ENCODE assay signal across 12 cellular contexts in genomic region chr14:45891417-45892080, GRCh38.
DNase-seq lines count a peak whose midpoint lies in the region; ATAC-seq and TF ChIP-seq lines count a peak whose summit lies in the region.
"Had no signal": no experiment of that assay in that cellular context is flagged by ENCODE, and none has a peak within 500 bp of the region (broad histone marks: within the 10 kb centered on the region; RNA-seq: fewer than 3 reads in every experiment).

No MANE protein-coding gene starts in this region.

- H3K9me3 ChIP-seq in breast epithelium, result no peaks in the 10 kb centered on the region

- peak overlapping the region; percentile 58 to 82 for H3K27ac ChIP-seq in breast epithelium
- H3K27ac ChIP-seq: VCaP had no signal

- intact Hi-C loops in breast epithelium (cut with DNase I; ENCODE audit: low total_unique reads), result no loop called here

- H3K9me3 Mint-ChIP-seq in nephron, result no peaks in the 10 kb centered on the region

- H3K4me3 Mint-ChIP-seq in nephron, result peak overlapping the region in 2 of 3 experiments; percentile 32 to 37
- H3K4me3 Mint-ChIP-seq: immature natural killer cell; stimulated activated effector memory CD8-positive, alpha-beta T cell treated with anti-CD3 and anti-CD28 coated beads, Interleukin-12 subunit alpha, Interleukin-12 subunit beta, amount 100 ng/mL, for 72 hours had no signal

- no peak for TF ChIP-seq POLR2A in breast epithelium (IDR thresholded peaks at IDR 0.05)

- H3K4me3 ChIP-seq in breast epithelium, result peak overlapping the region in 2 of 3 donors; percentile 20 to 51
- H3K4me3 ChIP-seq: skin epidermis had no signal

- peak overlapping the region in 2 of 3 experiments; percentile 6 to 45 for H3K27ac Mint-ChIP-seq in nephron
- H3K27ac Mint-ChIP-seq: immature natural killer cell; stimulated activated effector memory CD8-positive, alpha-beta T cell treated with anti-CD3 and anti-CD28 coated beads, Interleukin-12 subunit alpha, Interleukin-12 subunit beta, amount 100 ng/mL, for 72 hours had no signal

- no peaks in the 10 kb centered on the region for H3K4me1 ChIP-seq in breast epithelium

- H3K4me1 Mint-ChIP-seq in nephron, result peaks cover 22% of the 10 kb centered on the region
- H3K4me1 Mint-ChIP-seq: immature natural killer cell; stimulated activated effector memory CD8-positive, alpha-beta T cell treated with anti-CD3 and anti-CD28 coated beads, Interleukin-12 subunit alpha, Interleukin-12 subunit beta, amount 100 ng/mL, for 72 hours had no signal

- DNase-seq in DMS153 treated with DMSO at 0.1 percent for 48 hours (lab: John Stamatoyannopoulos, UW; ENCODE audit: unreplicated experiment) (peak; percentile 92), NCI-H2029 treated with DMSO at 0.1 percent for 48 hours (lab: John Stamatoyannopoulos, UW) (peak; percentile 81), breast epithelium (ENCODE audit: low spot score in 2 of 2) (no peak), occipital lobe (lab: John Stamatoyannopoulos, UW) (no peak)
- no peak for DNase-seq in stimulated activated CD4-positive, alpha-beta T cell treated with anti-CD3 and anti-CD28 coated beads, Interleukin-1b, Interleukin-23, amount 100 ng/mL, for 48 hours
- DNase-seq: immature natural killer cell had no signal

- no peaks in the 10 kb centered on the region for H3K36me3 Mint-ChIP-seq in nephron (ENCODE audit: low read depth)
- H3K36me3 Mint-ChIP-seq: immature natural killer cell; stimulated activated effector memory CD8-positive, alpha-beta T cell treated with anti-CD3 and anti-CD28 coated beads, Interleukin-12 subunit alpha, Interleukin-12 subunit beta, amount 100 ng/mL, for 72 hours had no signal

- no peaks in the 10 kb centered on the region for H3K27me3 Mint-ChIP-seq in nephron (ENCODE audit: low read depth)

- H3K36me3 ChIP-seq in breast epithelium, result no peaks in the 10 kb centered on the region

- TF ChIP-seq CTCF in breast epithelium (IDR thresholded peaks at IDR 0.05), result no peak
- TF ChIP-seq CTCF in nephron (IDR thresholded peaks at IDR 0.05; ENCODE audit: unreplicated experiment in 3 of 3), result no peak

- H3K27me3 ChIP-seq in breast epithelium, result no peaks in the 10 kb centered on the region

- ATAC-seq in GM19452 (IDR thresholded peaks at IDR 0.05; ENCODE audit: unreplicated experiment) (no peak), GM18873 (IDR thresholded peaks at IDR 0.05; ENCODE audit: low FRiP score, unreplicated experiment) (no peak)
- ATAC-seq: stimulated activated effector memory CD8-positive, alpha-beta T cell treated with anti-CD3 and anti-CD28 coated beads, Interleukin-12 subunit alpha, Interleukin-12 subunit beta, amount 100 ng/mL, for 72 hours had no signal

Comparison
In these comparisons a context has a peak if more than half of its experiments do, and no peak if none do; other contexts are left out.
1. DNase-seq: peak in DMS153 treated with DMSO at 0.1 percent for 48 hours (single experiment) and NCI-H2029 treated with DMSO at 0.1 percent for 48 hours (single experiment); none in breast epithelium (0 of 2), occipital lobe (single experiment) and stimulated activated CD4-positive, alpha-beta T cell treated with anti-CD3 and anti-CD28 coated beads, Interleukin-1b, Interleukin-23, amount 100 ng/mL, for 48 hours (single experiment).